ENCODE assay signal across 9 cellular contexts in the genomic region with DNA sequence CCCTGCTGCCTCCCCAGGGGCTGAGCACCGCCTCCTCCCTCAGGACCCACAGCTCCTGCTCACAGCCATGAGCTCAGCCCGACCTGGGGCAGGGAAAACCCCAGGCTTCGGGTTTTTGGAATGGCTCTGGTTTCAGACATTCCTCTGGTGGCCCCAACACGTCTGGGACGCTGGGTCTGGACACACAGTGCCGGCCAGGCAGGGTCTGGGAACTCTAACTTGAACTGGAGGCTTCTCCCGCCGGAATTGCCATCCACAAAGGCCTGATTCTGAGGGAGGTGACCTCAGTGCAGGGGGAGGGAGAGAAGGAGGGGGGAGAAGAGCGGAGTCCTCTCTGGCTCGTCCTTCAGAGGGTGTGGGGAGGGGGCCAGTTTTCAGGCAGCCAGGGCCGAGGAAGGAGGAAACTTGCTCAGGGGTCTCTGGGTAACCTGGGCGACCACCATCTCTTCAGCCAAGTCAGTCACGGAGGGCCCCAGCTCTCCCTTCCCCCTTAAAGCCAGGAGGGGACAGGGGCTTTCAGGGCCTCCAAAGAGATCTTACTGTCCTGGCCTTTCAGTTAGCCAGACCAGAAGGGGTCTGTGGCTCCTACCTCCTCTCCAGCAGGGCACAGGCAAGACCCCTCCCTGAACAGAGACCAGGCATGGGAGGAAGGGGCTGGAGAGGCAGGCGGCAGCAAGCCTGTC. TPM values are rescaled to one million over a fixed set of nuclear protein-coding genes. Genes with fewer than 3 reads are reported as not detected.
DNase-seq lines count a peak whose midpoint lies in the region; ATAC-seq and TF ChIP-seq lines count a peak whose summit lies in the region.
"Had no signal": no experiment of that assay in that cellular context is flagged by ENCODE, and none has a peak within 500 bp of the region (broad histone marks: within the 10 kb centered on the region; RNA-seq: fewer than 3 reads in every experiment).

No MANE protein-coding gene starts in this region.

- TF ChIP-seq POLR2A in Peyer's patch (IDR thresholded peaks at IDR 0.05) (no peak), gastroesophageal sphincter (IDR thresholded peaks at IDR 0.05) (no peak)

- H3K9me3 ChIP-seq in Peyer's patch (no peaks in the 10 kb centered on the region), gastroesophageal sphincter (no peaks in the 10 kb centered on the region), stomach smooth muscle (ENCODE audit: control insufficient read depth in 2 of 2, low read length in 2 of 2) (no peaks in the 10 kb centered on the region)

- H3K27ac ChIP-seq in Peyer's patch (peak overlapping the region; percentile 38 to 71 (median 56)), gastroesophageal sphincter (peak overlapping the region in 3 of 4 donors; percentile 81 to 89 (median 86)), stomach smooth muscle (ENCODE audit: low read length) (peak overlapping the region; percentile 41)

- TF ChIP-seq CTCF in Peyer's patch (IDR thresholded peaks at IDR 0.05) (no peak), gastroesophageal sphincter (IDR thresholded peaks at IDR 0.05) (no peak)

- WGBS in gastroesophageal sphincter (ENCODE audit: low coverage in 1 of 2), 2 donors: 40% methylated on average over 2 of the region's 14 CpGs; no CpG with 5 or more reads in 1 of the 2 donors

- ATAC-seq in gastroesophageal sphincter (peak; percentile 66), esophagus mucosa (no peak), GM21717 (IDR thresholded peaks at IDR 0.05; ENCODE audit: unreplicated experiment) (no peak)

- peaks cover 0 to 7% (median 0%) of the 10 kb centered on the region in 3 donors for H3K36me3 ChIP-seq in Peyer's patch
- H3K36me3 ChIP-seq in gastroesophageal sphincter: peaks cover 0 to 29% of the 10 kb centered on the region in 2 donors
- H3K36me3 ChIP-seq in stomach smooth muscle (ENCODE audit: control insufficient read depth in 2 of 2, insufficient read depth in 2 of 2, low read length in 2 of 2): peaks cover 7 to 17% of the 10 kb centered on the region in 2 donors

- H3K9ac ChIP-seq in stomach smooth muscle (ENCODE audit: low read length in 2 of 2): peak overlapping the region in 1 of 2 donors; percentile 36

- H3K4me1 ChIP-seq in Peyer's patch (peaks cover 0 to 13% (median 0%) of the 10 kb centered on the region in 4 donors), gastroesophageal sphincter (peaks cover 0 to 41% (median 12%) of the 10 kb centered on the region in 3 donors), stomach smooth muscle (ENCODE audit: control insufficient read depth, insufficient read depth, low read length) (peaks cover 19% of the 10 kb centered on the region)

- no peak for TF ChIP-seq EP300 in gastroesophageal sphincter (IDR thresholded peaks at IDR 0.05)

- DNase-seq in Peyer's patch: no peak
- DNase-seq in midbrain (lab: John Stamatoyannopoulos, UW): peak; percentile 67
- DNase-seq in activated CD4-positive, alpha-beta T cell treated with anti-CD3 and anti-CD28 coated beads, Interleukin-2, amount 50 U/mL, for 4 hours: no peak
- DNase-seq in NCI-H1092 (lab: John Stamatoyannopoulos, UW): no peak
- DNase-seq: cortex of kidney had no signal

- no peaks in the 10 kb centered on the region for H3K27me3 ChIP-seq in Peyer's patch
- H3K27me3 ChIP-seq in gastroesophageal sphincter: no peaks in the 10 kb centered on the region
- no peaks in the 10 kb centered on the region for H3K27me3 ChIP-seq in stomach smooth muscle (ENCODE audit: control insufficient read depth in 1 of 2, insufficient read depth in 2 of 2, low read length in 2 of 2)

- H3K4me3 ChIP-seq in Peyer's patch: no peak overlapping the region
- peak overlapping the region in 1 of 2 donors; percentile 30 for H3K4me3 ChIP-seq in gastroesophageal sphincter
- H3K4me3 ChIP-seq in stomach smooth muscle (ENCODE audit: low read length in 2 of 2): peak overlapping the region in 1 of 2 donors; percentile 49

RNA-seq across cellular contexts. Expression of a gene that starts 19.4 kb away (rescaled TPM):
- total RNA-seq in Peyer's patch (10 to 100 TPM in 1 of 4 donors, 1 to 10 TPM in 3; 3.3 to 16.5 (median 7.5) TPM), gastroesophageal sphincter (10 to 100 TPM; 15.3 to 27.5 (median 19.0) TPM), esophagus mucosa (3.9 TPM)

RNA-seq across cellular contexts. Expression of a gene that starts 34.1 kb away (rescaled TPM):
- total RNA-seq in Peyer's patch (1 to 10 TPM; 2.3 to 5.2 (median 3.1) TPM), gastroesophageal sphincter (1 to 10 TPM; 2.6 to 4.7 (median 3.4) TPM), esophagus mucosa (3.9 TPM)
